In the genomic region with DNA sequence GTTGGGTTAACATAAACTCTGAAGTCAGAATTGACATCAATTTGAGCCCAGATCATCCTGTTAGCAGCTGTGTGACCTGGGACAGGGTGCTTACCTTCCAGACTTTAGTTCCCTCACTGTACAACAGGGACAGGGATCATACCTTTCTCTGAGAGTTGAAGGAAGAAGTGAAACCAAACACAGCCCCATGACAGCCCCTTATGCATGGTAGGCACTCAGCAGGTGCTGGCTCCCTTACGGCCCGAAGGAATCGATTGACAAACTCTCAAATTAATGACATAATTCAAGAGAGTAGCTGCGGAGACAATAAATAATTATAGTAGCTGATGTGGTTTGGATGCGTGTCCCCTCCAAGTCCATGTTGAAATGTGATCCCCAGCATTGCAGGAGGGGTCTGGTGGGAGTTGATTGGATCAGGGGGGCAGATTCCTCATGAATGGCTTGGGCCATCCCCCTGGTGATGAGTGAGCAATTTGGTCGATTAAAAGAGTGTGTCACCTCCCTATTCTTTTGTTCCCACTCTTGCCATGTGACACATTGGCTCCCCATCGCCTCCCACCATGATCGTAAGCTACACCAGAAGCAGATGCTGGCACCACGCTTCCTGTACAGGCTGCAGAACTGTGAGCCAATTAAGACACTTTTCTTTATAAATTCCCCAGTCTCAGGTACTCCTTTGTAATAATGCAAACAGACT, we compare ENCODE assay signal across 8 cellular contexts.
DNase-seq lines count a peak whose midpoint lies in the region; ATAC-seq and TF ChIP-seq lines count a peak whose summit lies in the region.

No MANE protein-coding gene starts in this region.

- H3K27ac ChIP-seq in stomach, result no peak overlapping the region

- H3K4me1 ChIP-seq in stomach, result peaks cover 15 to 60% (median 44%) of the 10 kb centered on the region in 4 donors

- peak overlapping the region; percentile 74 to 78 for H3K27ac Mint-ChIP-seq in T-cell
- H3K27ac Mint-ChIP-seq in osteocyte (ENCODE audit: unreplicated experiment), result peak overlapping the region; percentile 23

- 72 to 77% (median 73%) methylated on average over 9 of the region's 9 CpGs for WGBS in stomach, 5 donors

- POLR2A ChIA-PET in T-cell (lab: Charles Lee), result no interaction called here

- no peaks in the 10 kb centered on the region for H3K27me3 ChIP-seq in stomach

- peaks cover 0 to 6% (median 0%) of the 10 kb centered on the region in 4 donors for H3K36me3 ChIP-seq in stomach

- CTCF ChIA-PET in T-cell (lab: Charles Lee), result no interaction called here

- no peaks in the 10 kb centered on the region for H3K9me3 ChIP-seq in stomach

- ATAC-seq in T-cell (replicated peaks in 1 of 4) (peak in 1 of 4 experiments; percentile 52), SK-N-SH treated with all-trans-retinoic acid at 6 μM for 48 hours (no peak)

- intact Hi-C loops in stomach (cut with DNase I; ENCODE audit: low total_unique reads), result no loop called here

- H3K27me3 Mint-ChIP-seq in T-cell (no peaks in the 10 kb centered on the region), osteocyte (ENCODE audit: unreplicated experiment) (no peaks in the 10 kb centered on the region)

- no peak for TF ChIP-seq EP300 in stomach (IDR thresholded peaks at IDR 0.05)

- TF ChIP-seq CTCF in osteocyte (IDR thresholded peaks at IDR 0.05) (no peak), stomach (IDR thresholded peaks at IDR 0.05) (no peak)

- H3K4me1 Mint-ChIP-seq in T-cell (peaks cover 76 to 84% (median 80%) of the 10 kb centered on the region in 3 donors), osteocyte (ENCODE audit: unreplicated experiment) (peaks cover 21% of the 10 kb centered on the region)

- H3K36me3 Mint-ChIP-seq in T-cell (peaks cover 11% of the 10 kb centered on the region), osteocyte (ENCODE audit: unreplicated experiment) (peaks cover 7% of the 10 kb centered on the region)

- H3K9me3 Mint-ChIP-seq in T-cell (no peaks in the 10 kb centered on the region), osteocyte (ENCODE audit: unreplicated experiment) (no peaks in the 10 kb centered on the region)

- DNase-seq in NCI-H2029 (lab: John Stamatoyannopoulos, UW) (peak; percentile 11), NCI-H2029 treated with DMSO at 0.1 percent for 48 hours (lab: John Stamatoyannopoulos, UW) (no peak), KBM-7 (peak; percentile 37), T-cell (peak in 2 of 34 experiments; percentile 12 to 34), osteocyte (ENCODE audit: extremely low spot score, unreplicated experiment) (no peak), stomach (no peak), NCI-H187 treated with DMSO at 0.1 percent for 48 hours (lab: John Stamatoyannopoulos, UW) (no peak)

- no peak for TF ChIP-seq POLR2A in stomach (IDR thresholded peaks at IDR 0.05)

- in situ Hi-C loops in KBM-7 (cut with MboI; ENCODE audit: low pct_unique_long_range_greater_than_20kb, low sequenced_read_pairs), result no loop called here

- H3K4me3 ChIP-seq in stomach, result no peak overlapping the region

- peak overlapping the region in 2 of 3 donors; percentile 35 to 64 for H3K4me3 Mint-ChIP-seq in T-cell
- H3K4me3 Mint-ChIP-seq in osteocyte (ENCODE audit: unreplicated experiment), result no peak overlapping the region

TF ChIP-seq in SK-N-SH treated with all-trans-retinoic acid at 6 μM for 48 hours, 23 proteins besides CTCF, POLR2A, EP300 and RAD21:
- no peak for TF ChIP-seq ZC3H10 (CRISPR knock-in tag; IDR thresholded peaks at IDR 0.05)
- no peak for TF ChIP-seq BACH2 (CRISPR knock-in tag; IDR thresholded peaks at IDR 0.05; ENCODE audit: borderline replicate concordance)
- TF ChIP-seq, protein P1, sequence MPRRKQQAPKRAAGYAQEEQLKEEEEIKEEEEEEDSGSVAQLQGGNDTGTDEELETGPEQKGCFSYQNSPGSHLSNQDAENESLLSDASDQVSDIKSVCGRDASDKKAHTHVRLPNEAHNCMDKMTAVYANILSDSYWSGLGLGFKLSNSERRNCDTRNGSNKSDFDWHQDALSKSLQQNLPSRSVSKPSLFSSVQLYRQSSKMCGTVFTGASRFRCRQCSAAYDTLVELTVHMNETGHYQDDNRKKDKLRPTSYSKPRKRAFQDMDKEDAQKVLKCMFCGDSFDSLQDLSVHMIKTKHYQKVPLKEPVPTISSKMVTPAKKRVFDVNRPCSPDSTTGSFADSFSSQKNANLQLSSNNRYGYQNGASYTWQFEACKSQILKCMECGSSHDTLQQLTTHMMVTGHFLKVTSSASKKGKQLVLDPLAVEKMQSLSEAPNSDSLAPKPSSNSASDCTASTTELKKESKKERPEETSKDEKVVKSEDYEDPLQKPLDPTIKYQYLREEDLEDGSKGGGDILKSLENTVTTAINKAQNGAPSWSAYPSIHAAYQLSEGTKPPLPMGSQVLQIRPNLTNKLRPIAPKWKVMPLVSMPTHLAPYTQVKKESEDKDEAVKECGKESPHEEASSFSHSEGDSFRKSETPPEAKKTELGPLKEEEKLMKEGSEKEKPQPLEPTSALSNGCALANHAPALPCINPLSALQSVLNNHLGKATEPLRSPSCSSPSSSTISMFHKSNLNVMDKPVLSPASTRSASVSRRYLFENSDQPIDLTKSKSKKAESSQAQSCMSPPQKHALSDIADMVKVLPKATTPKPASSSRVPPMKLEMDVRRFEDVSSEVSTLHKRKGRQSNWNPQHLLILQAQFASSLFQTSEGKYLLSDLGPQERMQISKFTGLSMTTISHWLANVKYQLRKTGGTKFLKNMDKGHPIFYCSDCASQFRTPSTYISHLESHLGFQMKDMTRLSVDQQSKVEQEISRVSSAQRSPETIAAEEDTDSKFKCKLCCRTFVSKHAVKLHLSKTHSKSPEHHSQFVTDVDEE (CRISPR knock-in tag; IDR thresholded peaks at IDR 0.05), result no peak
- TF ChIP-seq ESRRG (CRISPR knock-in tag; IDR thresholded peaks at IDR 0.05), result no peak
- no peak for TF ChIP-seq RARB (CRISPR knock-in tag; IDR thresholded peaks at IDR 0.05)
- TF ChIP-seq TOX (CRISPR knock-in tag; IDR thresholded peaks at IDR 0.05; ENCODE audit: borderline replicate concordance), result no peak
- no peak for TF ChIP-seq POU6F1 (CRISPR knock-in tag; IDR thresholded peaks at IDR 0.05; ENCODE audit: borderline replicate concordance, low read depth)
- no peak for TF ChIP-seq ISL1 (CRISPR knock-in tag; IDR thresholded peaks at IDR 0.05)
- TF ChIP-seq PATZ1 (CRISPR knock-in tag; IDR thresholded peaks at IDR 0.05; ENCODE audit: borderline replicate concordance), result no peak
- TF ChIP-seq CSDC2 (CRISPR knock-in tag; IDR thresholded peaks at IDR 0.05), result no peak
- TF ChIP-seq ZNF70 (CRISPR knock-in tag; IDR thresholded peaks at IDR 0.05), result no peak
- TF ChIP-seq ZNF565 (CRISPR knock-in tag; conservative IDR thresholded peaks at IDR 0.05; ENCODE audit: low read depth), result no peak
- TF ChIP-seq CREB5 (CRISPR knock-in tag; IDR thresholded peaks at IDR 0.05; ENCODE audit: low read depth), result no peak
- TF ChIP-seq ZFP3 (CRISPR knock-in tag; IDR thresholded peaks at IDR 0.05), result no peak

Comparison
In these comparisons a context has a peak if more than half of its experiments do, and no peak if none do; other contexts are left out.
1. DNase-seq: peak in NCI-H2029 (single experiment) and KBM-7 (single experiment); none in NCI-H2029 treated with DMSO at 0.1 percent for 48 hours (single experiment), osteocyte (single experiment), stomach (single experiment) and NCI-H187 treated with DMSO at 0.1 percent for 48 hours (single experiment).